ENCODE assay signal across 20 cellular contexts in genomic region chr11:75259711-75260110, GRCh38. TPM values are rescaled to one million over a fixed set of nuclear protein-coding genes. Genes with fewer than 3 reads are reported as not detected.
DNase-seq lines count a peak whose midpoint lies in the region; TF ChIP-seq lines count a peak whose summit lies in the region.
"Had no signal": no experiment of that assay in that cellular context is flagged by ENCODE, and none has a peak within 500 bp of the region (broad histone marks: within the 10 kb centered on the region; RNA-seq: fewer than 3 reads in every experiment).

No MANE protein-coding gene starts in this region.

- no peaks in the 10 kb centered on the region for H3K27me3 ChIP-seq in CD4-positive, alpha-beta memory T cell (ENCODE audit: insufficient read depth, low read length)
- H3K27me3 ChIP-seq in osteoblast (ENCODE audit: insufficient read depth, low read length) (peaks cover 32% of the 10 kb centered on the region), SK-N-SH (ENCODE audit: insufficient read depth) (no peaks in the 10 kb centered on the region; the same call in 1 of the 2 replicates)
- H3K27me3 ChIP-seq: BLaER1 treated with 17β-estradiol and CSF1 and Interleukin-3, amounts not matched to agents 10 nM and 100 nM; dorsolateral prefrontal cortex; neural progenitor cell; Peyer's patch had no signal

- intact Hi-C loops in CD4-positive, alpha-beta memory T cell (cut with micrococcal nuclease), result no loop called here

- TF ChIP-seq RAD21 in SK-N-SH (IDR thresholded peaks at IDR 0.05; ENCODE audit: low read length), result no peak

- H3K4me3 Mint-ChIP-seq in activated CD4-positive, alpha-beta T cell treated with anti-CD3 and anti-CD28 coated beads, Interleukin-2, amount 10 ng/mL, durations not matched to agents 7 days and 5 days, result no peak overlapping the region
- H3K4me3 Mint-ChIP-seq in CD4-positive, alpha-beta memory T cell, result peak overlapping the region in 2 of 8 donors; percentile 13 to 40
- no peak overlapping the region for H3K4me3 Mint-ChIP-seq in chondrocyte (ENCODE audit: unreplicated experiment)
- H3K4me3 Mint-ChIP-seq: neural progenitor cell had no signal

- POLR2A ChIA-PET in activated CD4-positive, alpha-beta T cell treated with anti-CD3 and anti-CD28 coated beads, Interleukin-2, amount 10 ng/mL, durations not matched to agents 7 days and 5 days (lab: Charles Lee), result no interaction called here
- POLR2A ChIA-PET in CD4-positive, alpha-beta memory T cell (lab: Charles Lee; ENCODE audit: partially characterized antibody), result interaction anchor here (2.6 kb wide), 1 partner anchor 16 kb away, joined by 7 read pairs; no protein-coding TSS in a partner anchor
- POLR2A ChIA-PET in SK-N-SH (lab: Yijun Ruan, JAX), result no interaction called here

- no peak overlapping the region for H3K27ac ChIP-seq in CD4-positive, alpha-beta memory T cell (ENCODE audit: low read depth, low read length)
- H3K27ac ChIP-seq in osteoblast (ENCODE audit: low read depth, low read length) (no peak overlapping the region), SK-N-SH (ENCODE audit: low read depth in 2 of 2, low read length in 1 of 2) (no peak overlapping the region)
- H3K27ac ChIP-seq: A549; BLaER1 treated with 17β-estradiol and CSF1 and Interleukin-3, amounts not matched to agents 10 nM and 100 nM; neural progenitor cell; Peyer's patch had no signal

- H3K27me3 Mint-ChIP-seq in activated CD4-positive, alpha-beta T cell treated with anti-CD3 and anti-CD28 coated beads, Interleukin-2, amount 10 ng/mL, durations not matched to agents 7 days and 5 days, result peaks cover 14% of the 10 kb centered on the region
- no peaks in the 10 kb centered on the region for H3K27me3 Mint-ChIP-seq in CD4-positive, alpha-beta memory T cell
- peaks cover 23% of the 10 kb centered on the region for H3K27me3 Mint-ChIP-seq in chondrocyte (ENCODE audit: low read depth)

- no peaks in the 10 kb centered on the region for H3K9me3 Mint-ChIP-seq in activated CD4-positive, alpha-beta T cell treated with anti-CD3 and anti-CD28 coated beads, Interleukin-2, amount 10 ng/mL, durations not matched to agents 7 days and 5 days
- H3K9me3 Mint-ChIP-seq in CD4-positive, alpha-beta memory T cell, result no peaks in the 10 kb centered on the region
- no peaks in the 10 kb centered on the region for H3K9me3 Mint-ChIP-seq in chondrocyte (ENCODE audit: low read depth)
- H3K9me3 Mint-ChIP-seq: neural progenitor cell had no signal

- H3K4me2 ChIP-seq in osteoblast (ENCODE audit: insufficient read depth, low read length) (no peak overlapping the region), SK-N-SH (no peak overlapping the region)
- H3K4me2 ChIP-seq: A549; BLaER1 treated with 17β-estradiol and CSF1 and Interleukin-3, amounts not matched to agents 10 nM and 100 nM; neural progenitor cell had no signal

- no peak overlapping the region for H3K4me3 ChIP-seq in CD4-positive, alpha-beta memory T cell (ENCODE audit: low read length in 2 of 2)
- H3K4me3 ChIP-seq in osteoblast (ENCODE audit: insufficient read depth, low read length), result no peak overlapping the region
- no peak overlapping the region for H3K4me3 ChIP-seq in SK-N-SH (ENCODE audit: low read depth in 2 of 2, low read length in 1 of 2)
- H3K4me3 ChIP-seq: A549; BLaER1 treated with 17β-estradiol and CSF1 and Interleukin-3, amounts not matched to agents 10 nM and 100 nM; dorsolateral prefrontal cortex; neural progenitor cell; Peyer's patch had no signal

- H4K20me1 ChIP-seq in osteoblast (ENCODE audit: insufficient read depth, low read length) (no peaks in the 10 kb centered on the region), SK-N-SH (ENCODE audit: insufficient read depth) (no peaks in the 10 kb centered on the region)

- peak overlapping the region; percentile 31 for H3K27ac Mint-ChIP-seq in activated CD4-positive, alpha-beta T cell treated with anti-CD3 and anti-CD28 coated beads, Interleukin-2, amount 10 ng/mL, durations not matched to agents 7 days and 5 days
- H3K27ac Mint-ChIP-seq in CD4-positive, alpha-beta memory T cell, result peak overlapping the region; percentile 25 to 91 (median 81)
- H3K27ac Mint-ChIP-seq in chondrocyte (ENCODE audit: unreplicated experiment), result no peak overlapping the region
- H3K27ac Mint-ChIP-seq: neural progenitor cell had no signal

- DNase-seq in activated CD4-positive, alpha-beta T cell treated with anti-CD3 and anti-CD28 coated beads, Interleukin-2, amount 10 ng/mL, durations not matched to agents 7 days and 5 days, result no peak
- DNase-seq in activated CD4-positive, alpha-beta T cell treated with anti-CD3 and anti-CD28 coated beads for 4 hours, result no peak
- DNase-seq in CD4-positive, alpha-beta memory T cell, result no peak
- peak; percentile 28 for DNase-seq in chondrocyte (ENCODE audit: low spot score)
- DNase-seq in osteoblast (ENCODE audit: insufficient read length, low spot score, missing footprints), result peak; percentile 67
- no peak for DNase-seq in T1000 (lab: John Stamatoyannopoulos, UW)
- DNase-seq in KG1 (lab: John Stamatoyannopoulos, UW), result no peak
- no peak for DNase-seq in SK-N-SH
- DNase-seq: activated CD4-positive, CD25-positive, alpha-beta regulatory T cell treated with anti-CD3 and anti-CD28 coated beads, Interleukin-2, amount 50 U/mL, for 72 hours; DMS79; HCEC 1CT; IMR-90; NCI-H187; NCI-H345 had no signal

- H3K36me3 Mint-ChIP-seq in activated CD4-positive, alpha-beta T cell treated with anti-CD3 and anti-CD28 coated beads, Interleukin-2, amount 10 ng/mL, durations not matched to agents 7 days and 5 days (ENCODE audit: low read depth), result no peaks in the 10 kb centered on the region
- no peaks in the 10 kb centered on the region for H3K36me3 Mint-ChIP-seq in CD4-positive, alpha-beta memory T cell
- H3K36me3 Mint-ChIP-seq in chondrocyte (ENCODE audit: low read depth), result peaks cover 2% of the 10 kb centered on the region
- H3K36me3 Mint-ChIP-seq: neural progenitor cell had no signal

- CTCF ChIA-PET in activated CD4-positive, alpha-beta T cell treated with anti-CD3 and anti-CD28 coated beads, Interleukin-2, amount 10 ng/mL, durations not matched to agents 7 days and 5 days (lab: Charles Lee), result interaction anchor here (0.6 kb wide), 1 partner anchor 357 kb away, joined by 3 read pairs; no protein-coding TSS in a partner anchor
- CTCF ChIA-PET in CD4-positive, alpha-beta memory T cell (lab: Charles Lee; ENCODE audit: partially characterized antibody), result interaction anchor here (1.1 to 4.4 kb wide), 5 partner anchors 11 to 119 kb away, joined by 3 to 55 read pairs (median 13); no protein-coding TSS in a partner anchor
- CTCF ChIA-PET in SK-N-SH (lab: Yijun Ruan, JAX), result interaction anchor here (2.9 to 4.3 kb wide), 2 partner anchors 12 to 115 kb away, joined by 12 to 28 read pairs; no protein-coding TSS in a partner anchor

- no peaks in the 10 kb centered on the region for H3K9me2 ChIP-seq in SK-N-SH

- H3K79me2 ChIP-seq in osteoblast (ENCODE audit: insufficient read depth, low read length) (no peaks in the 10 kb centered on the region), SK-N-SH (ENCODE audit: insufficient read depth) (no peaks in the 10 kb centered on the region)

- H3K9ac ChIP-seq in SK-N-SH, result no peak overlapping the region
- H3K9ac ChIP-seq: BLaER1 treated with 17β-estradiol and CSF1 and Interleukin-3, amounts not matched to agents 10 nM and 100 nM; neural progenitor cell had no signal

- H3K4me1 ChIP-seq in CD4-positive, alpha-beta memory T cell (ENCODE audit: insufficient read depth, low read length), result peaks cover 38% of the 10 kb centered on the region
- H3K4me1 ChIP-seq in osteoblast (ENCODE audit: insufficient read depth, low read length) (no peaks in the 10 kb centered on the region), SK-N-SH (ENCODE audit: control insufficient read depth in 1 of 2, insufficient read depth in 2 of 2, low read depth in 1 of 2, low read length in 1 of 2) (no peaks in the 10 kb centered on the region; a peak in 1 of 4 replicates)
- H3K4me1 ChIP-seq: neural progenitor cell, Peyer's patch had no signal

- H2AFZ ChIP-seq in osteoblast (ENCODE audit: low read length) (no peak overlapping the region), SK-N-SH (ENCODE audit: low read depth) (no peak overlapping the region)
- H2AFZ ChIP-seq: neural progenitor cell had no signal

- no peaks in the 10 kb centered on the region for H3K9me3 ChIP-seq in CD4-positive, alpha-beta memory T cell (ENCODE audit: control insufficient read depth in 1 of 2, low read length in 2 of 2)
- no peaks in the 10 kb centered on the region for H3K9me3 ChIP-seq in osteoblast (ENCODE audit: low read depth, low read length)
- H3K9me3 ChIP-seq in SK-N-SH, result no peaks in the 10 kb centered on the region
- H3K9me3 ChIP-seq: Peyer's patch had no signal

- H3K36me3 ChIP-seq in CD4-positive, alpha-beta memory T cell (ENCODE audit: insufficient read depth, low read length), result no peaks in the 10 kb centered on the region
- no peaks in the 10 kb centered on the region for H3K36me3 ChIP-seq in osteoblast (ENCODE audit: insufficient read depth, low read length)
- no peaks in the 10 kb centered on the region for H3K36me3 ChIP-seq in SK-N-SH (replicated peaks in 1 of 2; ENCODE audit: control insufficient read depth in 1 of 2, insufficient read depth in 2 of 2, low read length in 1 of 2)
- H3K36me3 ChIP-seq: neural progenitor cell, Peyer's patch had no signal

- no peak for TF ChIP-seq EP300 in SK-N-SH (IDR thresholded peaks at IDR 0.05; ENCODE audit: borderline replicate concordance in 1 of 2, low read depth in 1 of 2, low read length in 1 of 2)

- no peaks in the 10 kb centered on the region for H3F3A ChIP-seq in SK-N-SH (replicated peaks; ENCODE audit: insufficient read depth)

- H3K4me1 Mint-ChIP-seq in activated CD4-positive, alpha-beta T cell treated with anti-CD3 and anti-CD28 coated beads, Interleukin-2, amount 10 ng/mL, durations not matched to agents 7 days and 5 days, result peaks cover 35% of the 10 kb centered on the region
- H3K4me1 Mint-ChIP-seq in CD4-positive, alpha-beta memory T cell, result peaks cover 24 to 49% (median 38%) of the 10 kb centered on the region in 4 donors
- H3K4me1 Mint-ChIP-seq in chondrocyte (ENCODE audit: low read depth), result no peaks in the 10 kb centered on the region
- H3K4me1 Mint-ChIP-seq: neural progenitor cell had no signal

- no peak for TF ChIP-seq CTCF in chondrocyte (IDR thresholded peaks at IDR 0.05)
- TF ChIP-seq CTCF in osteoblast (IDR thresholded peaks at IDR 0.05; ENCODE audit: extremely low read depth, low read depth, low read length), result no peak
- TF ChIP-seq CTCF in SK-N-SH (IDR thresholded peaks at IDR 0.05), result no peak

RNA-seq across cellular contexts. Expression of gene TPBGL, which starts 19.1 kb away (rescaled TPM):
- under 1 TPM in 1 of 2 experiments, not detected in 1; 0.06 TPM for total RNA-seq in activated CD4-positive, alpha-beta T cell treated with anti-CD3 and anti-CD28 coated beads, Interleukin-2, amount 10 ng/mL, durations not matched to agents 7 days and 5 days
- under 1 TPM; 0.15 to 0.22 TPM for total RNA-seq in CD4-positive, alpha-beta memory T cell
- polyA plus RNA-seq in CD4-positive, alpha-beta memory T cell, result under 1 TPM; 0.10 to 0.30 TPM
- 0.24 to 0.82 TPM (median 0.74 TPM) in 3 replicates for total RNA-seq in chondrocyte
- not detected in 2 replicates for total RNA-seq in osteoblast
- 0.03 TPM in 1 of 2 replicates, not detected in the other for polyA plus RNA-seq in SK-N-SH (2012; rRNA removed)
- 0.03 and 0.04 TPM in 2 replicates for polyA plus RNA-seq in SK-N-SH (2012; cell fraction: cytosol; rRNA removed)
- 0.04 TPM in 1 of 2 replicates, not detected in the other for polyA plus RNA-seq in SK-N-SH (2012; cell fraction: nucleus; rRNA removed)
- total RNA-seq: bronchial epithelial cell, IMR-90 had no signal
- polyA plus RNA-seq: IMR-90 had no signal

Comparison
In these comparisons a context has a peak if more than half of its experiments do, and no peak if none do; other contexts are left out.
1. DNase-seq: peak in chondrocyte (single experiment) and osteoblast (single experiment); none in activated CD4-positive, alpha-beta T cell treated with anti-CD3 and anti-CD28 coated beads, Interleukin-2, amount 10 ng/mL, durations not matched to agents 7 days and 5 days (single experiment), activated CD4-positive, alpha-beta T cell treated with anti-CD3 and anti-CD28 coated beads for 4 hours (0 of 2), CD4-positive, alpha-beta memory T cell (0 of 5), T1000 (single experiment), KG1 (single experiment) and SK-N-SH (single experiment).